7 cellular contexts compared by ENCODE assay signal in the genomic region with DNA sequence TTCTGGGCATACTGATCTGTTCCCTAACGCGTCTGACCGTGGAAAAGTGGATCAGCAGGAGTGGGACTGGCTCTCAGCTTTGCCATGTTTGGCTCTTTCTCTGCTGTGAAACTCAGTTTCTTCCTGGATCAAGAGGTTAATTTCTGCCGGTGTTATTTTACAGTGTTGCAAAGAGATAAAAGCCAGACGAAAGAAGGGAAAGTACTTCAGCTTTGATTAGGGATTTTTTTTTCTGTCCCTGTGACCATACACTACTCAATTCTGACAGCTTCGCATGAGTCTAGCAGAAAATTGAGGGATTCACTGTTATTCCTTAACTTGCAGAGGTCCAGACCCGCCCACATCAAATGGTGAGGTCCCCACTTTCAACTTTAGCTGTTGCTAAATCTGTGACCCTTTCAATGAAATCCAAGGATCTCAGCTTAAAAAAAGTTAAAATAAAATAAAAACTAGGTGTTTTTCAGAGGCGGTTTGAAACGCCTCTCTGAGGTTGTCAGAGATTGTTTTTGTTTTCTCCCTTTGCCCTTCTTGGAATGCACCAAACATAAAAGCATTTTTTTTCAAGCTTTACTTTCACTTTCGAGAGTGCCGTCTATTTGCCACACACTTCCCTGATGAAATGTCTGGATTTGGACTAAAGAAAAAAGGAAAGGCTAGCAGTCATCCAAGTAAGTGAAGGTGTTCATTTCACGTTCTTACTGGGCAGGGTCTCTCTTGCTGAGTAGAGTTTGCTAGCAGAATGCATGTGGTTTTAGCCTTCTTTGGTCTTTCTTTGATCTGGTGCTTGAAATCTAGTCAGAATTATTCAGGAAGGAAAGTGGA. TPM values are rescaled to one million over a fixed set of nuclear protein-coding genes. Genes with fewer than 3 reads are reported as not detected.
A peak's percentile ranks its signal among the peaks of the same experiment; 100 is the strongest.
DNase-seq lines count a peak whose midpoint lies in the region; ATAC-seq and TF ChIP-seq lines count a peak whose summit lies in the region.

TLR3 (plus strand) TSS at position 576 of the 822 bp plus-strand sequence. CDS start 7,464 bp downstream, outside the sequence.

- no peaks in the 10 kb centered on the region for H3K79me2 ChIP-seq in PC-3 (ENCODE audit: low read length)

- peak within 1 kb of the TSS; percentile 68 for H3K4me3 ChIP-seq in PC-3 (ENCODE audit: low read length)
- peak within 1 kb of the TSS; percentile 3 to 74 (median 56) for H3K4me3 ChIP-seq in dorsolateral prefrontal cortex
- H3K4me3 ChIP-seq in muscle layer of duodenum (ENCODE audit: low read depth in 1 of 2, low read length in 2 of 2), result peak within 1 kb of the TSS; percentile 85 to 88
- no peak within 1 kb of the TSS for H3K4me3 ChIP-seq in H7 (ENCODE audit: insufficient read depth, low read depth, low read length)

- H3K27ac ChIP-seq in PC-3 (ENCODE audit: low read length), result no peak within 1 kb of the TSS
- H3K27ac ChIP-seq in dorsolateral prefrontal cortex, result peak within 1 kb of the TSS in 44 of 59 donors; percentile 1 to 79 (median 34)
- peak within 1 kb of the TSS; percentile 72 for H3K27ac ChIP-seq in muscle layer of duodenum (ENCODE audit: low read length)

- POLR2A ChIA-PET in PC-3 (lab: Charles Lee; ENCODE audit: unreplicated experiment), result interaction anchor here (0.6 kb wide), 1 partner anchor 405 kb away, joined by 4 read pairs; no protein-coding TSS in a partner anchor

- H3K4me2 ChIP-seq in PC-3 (ENCODE audit: low read length), result peak within 1 kb of the TSS; percentile 88

- no peaks in the 10 kb centered on the region for H3F3A ChIP-seq in PC-3 (ENCODE audit: low read length, unreplicated experiment)

- peak; percentile 20 for DNase-seq in PC-3
- no peak for DNase-seq in dorsolateral prefrontal cortex
- no peak for DNase-seq in NCI-H2171 (lab: John Stamatoyannopoulos, UW)
- DNase-seq in H7, result no peak

- H3K9ac ChIP-seq in PC-3 (ENCODE audit: low read length), result no peak within 1 kb of the TSS

- no TSS peak for BruUV-seq in PC-3 (replicated peaks; lab: Mats Ljungman, UMichigan)

- H2AFZ ChIP-seq in PC-3 (ENCODE audit: low read length), result peak within 1 kb of the TSS; percentile 92

- CTCF ChIA-PET in PC-3 (lab: Charles Lee), result interaction anchor here (2.2 kb wide), 1 partner anchor 69 kb away, joined by 11 read pairs; no protein-coding TSS in a partner anchor

- H3K9me3 ChIP-seq in PC-3 (ENCODE audit: low read length) (no peaks in the 10 kb centered on the region), muscle layer of duodenum (ENCODE audit: control insufficient read depth in 1 of 2, low read length in 2 of 2) (no peaks in the 10 kb centered on the region)

- no peaks in the 10 kb centered on the region for H4K20me1 ChIP-seq in PC-3 (ENCODE audit: low read length)

- intact Hi-C loops in PC-3 (cut with micrococcal nuclease) (loop anchor here (1.0 kb wide), 1 partner anchor 69 kb away; no protein-coding TSS in a partner anchor), dorsolateral prefrontal cortex (cut with DNase I) (loop anchor here (5.0 kb wide), 2 partner anchors 69 to 124 kb away; partner anchors contain the start of gene CYP4V2 (in 1 of the 2))

- peaks cover 8% of the 10 kb centered on the region; the same call in 1 of the 2 replicates for H3K4me1 ChIP-seq in PC-3 (ENCODE audit: insufficient read depth, low read length)
- H3K4me1 ChIP-seq in muscle layer of duodenum (ENCODE audit: control insufficient read depth in 1 of 2, insufficient read depth in 2 of 2, low read length in 2 of 2), result peaks cover 0 to 5% of the 10 kb centered on the region in 2 donors

- ATAC-seq in GM21367 (IDR thresholded peaks at IDR 0.05; ENCODE audit: unreplicated experiment) (peak; percentile 30), PC-3 (peak; percentile 54), HG03025 (IDR thresholded peaks at IDR 0.05; ENCODE audit: low FRiP score, unreplicated experiment) (no peak)

- H3K9me2 ChIP-seq in PC-3 (replicated peaks; ENCODE audit: low read length), result no peaks in the 10 kb centered on the region

- no peak for TF ChIP-seq CTCF in PC-3 (conservative IDR thresholded peaks at IDR 0.05; ENCODE audit: low read depth, low read length)
- TF ChIP-seq CTCF in dorsolateral prefrontal cortex (IDR thresholded peaks at IDR 0.05 in 54 of 56, conservative IDR thresholded peaks at IDR 0.05 in 2 of 56; ENCODE audit: low read depth in 1 of 56, partially characterized antibody in 56 of 56), result peak in 1 of 56 donors; percentile 15

- H3K27me3 ChIP-seq in PC-3 (ENCODE audit: low read length) (no peaks in the 10 kb centered on the region), dorsolateral prefrontal cortex (peaks cover 0 to 4% (median 0%) of the 10 kb centered on the region in 45 donors), muscle layer of duodenum (ENCODE audit: low read depth, low read length) (no peaks in the 10 kb centered on the region), H7 (ENCODE audit: control insufficient read depth, insufficient read depth, low read length) (no peaks in the 10 kb centered on the region)

- H3K36me3 ChIP-seq in PC-3 (ENCODE audit: low read depth, low read length) (no peaks in the 10 kb centered on the region), muscle layer of duodenum (ENCODE audit: control insufficient read depth in 1 of 2, insufficient read depth in 2 of 2, low read length in 2 of 2) (no peaks in the 10 kb centered on the region), H7 (replicated peaks; ENCODE audit: control insufficient read depth, insufficient read depth, low read length) (no peaks in the 10 kb centered on the region)

RNA-seq across cellular contexts. Expression of gene TLR3, which starts in this region (rescaled TPM):
- total RNA-seq in PC-3 (2014; rRNA removed), result 0.33 TPM in 1 of 2 replicates, not detected in the other
- 1 to 10 TPM in 116 of 120 experiments, under 1 TPM in 4; 0.55 to 9.2 (median 2.8) TPM for total RNA-seq in dorsolateral prefrontal cortex
- total RNA-seq in H7 (2014; rRNA removed; shearing (Covaris generic)), result 1.0 and 1.8 TPM in 2 replicates

Comparison
In these comparisons a context has a peak if more than half of its experiments do, and no peak if none do; other contexts are left out.
1. Peak in DNase-seq, ATAC-seq, H3K4me3 ChIP-seq and H3K4me2 ChIP-seq in PC-3; RNA of the gene not detected or under 1 TPM.